Comparison of ENCODE assay signal across 16 cellular contexts in genomic region chr7:138089080-138089901, GRCh38. TPM values are rescaled to one million over a fixed set of nuclear protein-coding genes. Genes with fewer than 3 reads are reported as not detected.
A peak's percentile ranks its signal among the peaks of the same experiment; 100 is the strongest.
DNase-seq lines count a peak whose midpoint lies in the region; ATAC-seq and TF ChIP-seq lines count a peak whose summit lies in the region.
"Had no signal": no experiment of that assay in that cellular context is flagged by ENCODE, and none has a peak within 500 bp of the region (broad histone marks: within the 10 kb centered on the region; RNA-seq: fewer than 3 reads in every experiment).

No MANE protein-coding gene starts in this region.

- no peak for TF ChIP-seq CTCF in choroid plexus epithelial cell (conservative IDR thresholded peaks at IDR 0.05; ENCODE audit: low read depth, low read length)
- TF ChIP-seq CTCF in lower lobe of right lung (IDR thresholded peaks at IDR 0.05): no peak

- no peak overlapping the region for H3K4me3 ChIP-seq in choroid plexus epithelial cell (ENCODE audit: low read depth, low read length)
- H3K4me3 ChIP-seq in right cardiac atrium (ENCODE audit: low read length): no peak overlapping the region
- H3K4me3 ChIP-seq in lower lobe of right lung: no peak overlapping the region
- H3K4me3 ChIP-seq: colonic mucosa, ovary, suprapubic skin had no signal

- H3K27ac ChIP-seq in right cardiac atrium (ENCODE audit: low read length) (no peak overlapping the region), lower lobe of right lung (no peak overlapping the region)
- H3K27ac ChIP-seq: colonic mucosa, ovary, suprapubic skin had no signal

- no peaks in the 10 kb centered on the region for H3K27me3 ChIP-seq in right cardiac atrium (ENCODE audit: control insufficient read depth, insufficient read depth)
- no peaks in the 10 kb centered on the region for H3K27me3 ChIP-seq in lower lobe of right lung (ENCODE audit: low read depth)
- H3K27me3 ChIP-seq: colonic mucosa, ovary, suprapubic skin had no signal

- no peaks in the 10 kb centered on the region for H3K9me3 ChIP-seq in right cardiac atrium (ENCODE audit: control insufficient read depth, low read length)
- no peaks in the 10 kb centered on the region for H3K9me3 ChIP-seq in lower lobe of right lung
- H3K9me3 ChIP-seq: colonic mucosa, ovary, suprapubic skin had no signal

- 92% methylated on average over 9 of the region's 9 CpGs for WGBS in right cardiac atrium

- H3K36me3 ChIP-seq in lower lobe of right lung: no peaks in the 10 kb centered on the region
- H3K36me3 ChIP-seq: colonic mucosa, ovary, suprapubic skin had no signal

- no peaks in the 10 kb centered on the region for H3K4me1 ChIP-seq in right cardiac atrium (ENCODE audit: control insufficient read depth, insufficient read depth, low read length)
- H3K4me1 ChIP-seq in lower lobe of right lung: no peaks in the 10 kb centered on the region
- H3K4me1 ChIP-seq: colonic mucosa, suprapubic skin had no signal

- DNase-seq in HCEC 1CT (peak; percentile 61), NCI-H460 (ENCODE audit: extremely low read depth, low read depth) (peak; percentile 26), choroid plexus epithelial cell (ENCODE audit: low read depth) (peak; percentile 58), renal cortical epithelial cell (ENCODE audit: low read depth) (peak; percentile 80), right cardiac atrium (no peak), lower lobe of right lung (no peak)
- DNase-seq: activated CD8-positive, alpha-beta memory T cell treated with anti-CD3 and anti-CD28 coated beads, Interleukin-2, amount 50 U/mL, for 48 hours; CD8-positive, alpha-beta T cell; colonic mucosa; KBM-7; NCI-H2029 treated with DMSO at 0.1 percent for 48 hours; NK-92 treated with Interleukin-12 subunit alpha and Interleukin-12 subunit beta, amount 100 ng/mL, for 24 hours; ovary had no signal

- intact Hi-C loops in right cardiac atrium (cut with DNase I): no loop called here
- intact Hi-C loops in lower lobe of right lung (cut with DNase I): no loop called here

- no peak for ATAC-seq in right cardiac atrium
- ATAC-seq in HG03521 (IDR thresholded peaks at IDR 0.05; ENCODE audit: unreplicated experiment): no peak
- no peak for ATAC-seq in lower lobe of right lung
- ATAC-seq: CD8-positive, alpha-beta T cell had no signal

RNA-seq across cellular contexts. Expression of gene AKR1D1, which starts 13.0 kb away (rescaled TPM):
- total RNA-seq in NCI-H460 (2014; rRNA removed; shearing (Covaris generic)): not detected in 2 replicates
- polyA plus RNA-seq in NCI-H460 (2014; cell fraction: nucleus; rRNA removed): not detected in 2 replicates
- total RNA-seq in renal cortical epithelial cell: not detected in 2 replicates
- not detected for total RNA-seq in right cardiac atrium
- polyA plus RNA-seq in right cardiac atrium: not detected
- total RNA-seq in lower lobe of right lung: not detected
- total RNA-seq: CD8-positive, alpha-beta T cell; colonic mucosa; mesothelial cell of epicardium; ovary had no signal
- polyA plus RNA-seq: ovary had no signal

Comparison
In these comparisons a context has a peak if more than half of its experiments do, and no peak if none do; other contexts are left out.
1. DNase-seq: peak in HCEC 1CT (single experiment), NCI-H460 (single experiment), choroid plexus epithelial cell (single experiment) and renal cortical epithelial cell (single experiment); none in right cardiac atrium (0 of 3) and lower lobe of right lung (single experiment).